ENCODE assay signal across 7 cellular contexts in the genomic region with DNA sequence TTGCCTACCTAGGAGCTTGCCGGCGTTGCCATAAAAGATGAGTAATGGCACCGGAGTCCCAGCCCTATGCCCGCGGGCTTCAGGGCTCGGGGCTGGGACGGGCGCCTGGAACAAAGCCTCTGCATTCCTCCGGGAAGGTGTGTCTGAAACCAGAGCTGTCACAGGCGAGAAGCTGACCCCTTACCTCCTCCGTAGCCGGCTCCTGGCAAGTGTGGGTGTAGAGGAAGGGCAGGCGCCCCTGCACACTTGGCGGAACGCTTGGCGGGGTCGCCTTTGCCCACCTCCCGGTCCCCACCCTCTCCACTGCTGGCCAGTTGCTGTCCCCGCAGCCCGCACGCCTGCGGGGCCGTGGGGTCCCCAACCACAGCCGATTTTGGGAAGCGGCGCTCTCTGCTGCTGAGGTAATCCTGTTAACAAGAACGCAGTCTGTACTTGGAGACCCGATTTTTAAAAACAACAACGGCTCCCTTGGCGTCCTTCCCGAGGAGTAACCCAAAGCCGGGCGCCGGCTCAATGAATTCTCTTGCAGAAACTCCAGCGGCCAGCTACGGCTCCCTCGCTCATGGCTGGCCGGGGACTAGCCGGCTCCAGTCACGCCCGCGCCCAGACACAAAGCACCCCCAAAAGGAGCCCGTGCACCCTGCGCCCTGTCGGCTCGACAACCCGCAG.
DNase-seq lines count a peak whose midpoint lies in the region; ATAC-seq and TF ChIP-seq lines count a peak whose summit lies in the region.

No MANE protein-coding gene starts in this region.

- no peaks in the 10 kb centered on the region for H3K36me3 ChIP-seq in psoas muscle (ENCODE audit: insufficient read depth in 1 of 2, low read depth in 1 of 2)

- H3K4me3 Mint-ChIP-seq in activated T-helper 2 cell treated with anti-CD3 and anti-CD28 coated beads, Interferon-gamma antibody, Interleukin-2, Interleukin-4, amounts not matched to agents 10 μg/mL and 5 μg/mL and 100 μg/mL, durations not matched to agents 14 hours and 24 hours and 36 hours (ENCODE audit: low read depth): peak overlapping the region; percentile 77

- H3K9me3 Mint-ChIP-seq in activated T-helper 2 cell treated with anti-CD3 and anti-CD28 coated beads, Interferon-gamma antibody, Interleukin-2, Interleukin-4, amounts not matched to agents 10 μg/mL and 5 μg/mL and 100 μg/mL, durations not matched to agents 14 hours and 24 hours and 36 hours: no peaks in the 10 kb centered on the region

- peak overlapping the region; percentile 69 for H3K4me3 ChIP-seq in psoas muscle

- peak; percentile 27 for ATAC-seq in HG02981 (IDR thresholded peaks at IDR 0.05; ENCODE audit: unreplicated experiment)
- peak; percentile 58 to 66 for ATAC-seq in left cardiac atrium
- ATAC-seq in psoas muscle: peak; percentile 68 to 88 (median 79)

- in situ Hi-C loops in GM13977 (cut with MboI; ENCODE audit: low pct_unique_long_range_greater_than_20kb, low sequenced_read_pairs, unreplicated experiment): loop anchor here (25.0 kb wide), 1 partner anchor 287 kb away; a partner anchor contains a TSS

- H3K27me3 Mint-ChIP-seq in activated T-helper 2 cell treated with anti-CD3 and anti-CD28 coated beads, Interferon-gamma antibody, Interleukin-2, Interleukin-4, amounts not matched to agents 10 μg/mL and 5 μg/mL and 100 μg/mL, durations not matched to agents 14 hours and 24 hours and 36 hours (ENCODE audit: low read depth): peaks cover 46% of the 10 kb centered on the region

- no peaks in the 10 kb centered on the region for H3K9me3 ChIP-seq in psoas muscle

- intact Hi-C loops in activated T-helper 2 cell treated with anti-CD3 and anti-CD28 coated beads, Interferon-gamma antibody, Interleukin-2, Interleukin-4, amounts not matched to agents 10 μg/mL and 5 μg/mL and 100 μg/mL, durations not matched to agents 14 hours and 24 hours and 36 hours (cut with micrococcal nuclease): loop anchor here (1.0 kb wide), 1 partner anchor 23 kb away; no protein-coding TSS in a partner anchor
- intact Hi-C loops in left cardiac atrium (cut with DNase I) (no loop called here), psoas muscle (cut with DNase I) (no loop called here)

- peaks cover 10% of the 10 kb centered on the region for H3K4me1 ChIP-seq in psoas muscle

- H3K27ac Mint-ChIP-seq in activated T-helper 2 cell treated with anti-CD3 and anti-CD28 coated beads, Interferon-gamma antibody, Interleukin-2, Interleukin-4, amounts not matched to agents 10 μg/mL and 5 μg/mL and 100 μg/mL, durations not matched to agents 14 hours and 24 hours and 36 hours: no peak overlapping the region

- DNase-seq in GM13977 (ENCODE audit: low spot score) (peak; percentile 60), left cardiac atrium (peak; percentile 66), psoas muscle (peak; percentile 28 to 57), DMS153 treated with DMSO at 0.1 percent for 48 hours (lab: John Stamatoyannopoulos, UW; ENCODE audit: unreplicated experiment) (no peak)
- DNase-seq in activated T-helper 2 cell treated with anti-CD3 and anti-CD28 coated beads, Interferon-gamma antibody, Interleukin-2, Interleukin-4, amounts not matched to agents 10 μg/mL and 5 μg/mL and 100 μg/mL, durations not matched to agents 14 hours and 24 hours and 36 hours (ENCODE audit: low spot score): no peak
- DNase-seq in activated effector memory CD4-positive, alpha-beta T cell treated with anti-CD3 and anti-CD28 coated beads, Interleukin-2, amount 50 U/mL, for 16 hours: no peak

- H3K27ac ChIP-seq in psoas muscle: no peak overlapping the region

- WGBS in psoas muscle, 3 donors: 1% methylated on average over 47 of the region's 47 CpGs

- H3K27me3 ChIP-seq in psoas muscle (ENCODE audit: insufficient read depth in 3 of 3, low read length in 2 of 3): peaks cover 0 to 7% (median 0%) of the 10 kb centered on the region in 3 donors

- peaks cover 8% of the 10 kb centered on the region for H3K36me3 Mint-ChIP-seq in activated T-helper 2 cell treated with anti-CD3 and anti-CD28 coated beads, Interferon-gamma antibody, Interleukin-2, Interleukin-4, amounts not matched to agents 10 μg/mL and 5 μg/mL and 100 μg/mL, durations not matched to agents 14 hours and 24 hours and 36 hours (ENCODE audit: low read depth)

- peaks cover 17% of the 10 kb centered on the region for H3K4me1 Mint-ChIP-seq in activated T-helper 2 cell treated with anti-CD3 and anti-CD28 coated beads, Interferon-gamma antibody, Interleukin-2, Interleukin-4, amounts not matched to agents 10 μg/mL and 5 μg/mL and 100 μg/mL, durations not matched to agents 14 hours and 24 hours and 36 hours (ENCODE audit: low read depth)

- TF ChIP-seq CTCF in GM13977 (IDR thresholded peaks at IDR 0.05; ENCODE audit: extremely low read depth, insufficient read depth, missing control alignments): no peak
- no peak for TF ChIP-seq CTCF in psoas muscle (IDR thresholded peaks at IDR 0.05)

Comparison
In these comparisons a context has a peak if more than half of its experiments do, and no peak if none do; other contexts are left out.
1. DNase-seq: peak in GM13977 (single experiment), left cardiac atrium (single experiment) and psoas muscle (2 of 2); none in activated T-helper 2 cell treated with anti-CD3 and anti-CD28 coated beads, Interferon-gamma antibody, Interleukin-2, Interleukin-4, amounts not matched to agents 10 μg/mL and 5 μg/mL and 100 μg/mL, durations not matched to agents 14 hours and 24 hours and 36 hours (single experiment), activated effector memory CD4-positive, alpha-beta T cell treated with anti-CD3 and anti-CD28 coated beads, Interleukin-2, amount 50 U/mL, for 16 hours (single experiment) and DMS153 treated with DMSO at 0.1 percent for 48 hours (single experiment).
2. ATAC-seq: peak in every context shown above with its lines; median percentile 79 in psoas muscle; 62 in left cardiac atrium; 27 in HG02981.